1 cellular context compared by ENCODE assay signal in the genomic region with DNA sequence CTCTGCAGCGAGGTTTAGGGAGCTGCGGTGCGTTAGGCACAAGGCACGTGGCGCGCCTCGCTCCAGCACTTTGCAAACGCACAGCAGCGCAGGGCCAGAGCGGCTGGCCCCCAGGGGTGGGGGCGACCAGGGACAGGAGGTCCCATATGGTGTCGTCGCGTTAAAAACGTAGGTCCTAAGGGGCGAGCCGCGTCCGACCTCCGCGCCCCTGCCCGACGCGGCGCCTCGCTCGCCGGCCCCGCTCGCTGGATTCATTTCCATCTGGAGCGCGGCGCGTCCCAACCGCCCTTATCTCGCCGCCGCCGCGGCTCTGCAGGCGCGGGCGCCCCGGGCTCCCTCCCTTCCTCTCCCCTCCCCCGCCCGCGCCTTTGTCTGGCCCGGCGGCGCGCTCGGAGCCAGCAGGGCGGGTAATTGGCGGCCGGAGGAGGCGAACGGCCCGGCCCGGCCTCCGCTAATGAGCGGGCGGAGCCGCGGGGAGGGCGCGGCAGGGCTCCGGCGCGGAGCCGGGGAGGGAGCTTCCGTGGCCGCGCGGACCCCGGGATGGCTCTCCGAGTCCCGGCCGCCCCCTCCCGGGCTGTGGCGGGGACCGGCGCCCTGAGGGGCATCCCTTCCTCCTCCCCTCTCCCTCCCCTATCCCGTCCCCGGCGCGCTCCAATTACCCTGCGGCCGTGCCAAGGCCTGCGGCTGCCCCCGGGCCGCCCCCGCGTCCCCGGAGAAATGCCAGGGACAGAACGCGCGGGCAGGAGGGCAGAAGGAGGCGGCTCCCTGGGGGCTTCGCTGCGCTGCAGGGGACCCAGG.
TF ChIP-seq lines count a peak whose summit lies in the region.

No MANE protein-coding gene starts in this region.

TF ChIP-seq in K562, 482 proteins besides CTCF, POLR2A, EP300 and RAD21 (continued from another document and continues in another):
- TF ChIP-seq, protein P1, sequence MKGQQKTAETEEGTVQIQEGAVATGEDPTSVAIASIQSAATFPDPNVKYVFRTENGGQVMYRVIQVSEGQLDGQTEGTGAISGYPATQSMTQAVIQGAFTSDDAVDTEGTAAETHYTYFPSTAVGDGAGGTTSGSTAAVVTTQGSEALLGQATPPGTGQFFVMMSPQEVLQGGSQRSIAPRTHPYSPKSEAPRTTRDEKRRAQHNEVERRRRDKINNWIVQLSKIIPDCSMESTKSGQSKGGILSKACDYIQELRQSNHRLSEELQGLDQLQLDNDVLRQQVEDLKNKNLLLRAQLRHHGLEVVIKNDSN (CRISPR knock-in tag; IDR thresholded peaks at IDR 0.05) = peak; percentile 60; the same call in 1 of the 2 replicates
- TF ChIP-seq, protein P2, sequence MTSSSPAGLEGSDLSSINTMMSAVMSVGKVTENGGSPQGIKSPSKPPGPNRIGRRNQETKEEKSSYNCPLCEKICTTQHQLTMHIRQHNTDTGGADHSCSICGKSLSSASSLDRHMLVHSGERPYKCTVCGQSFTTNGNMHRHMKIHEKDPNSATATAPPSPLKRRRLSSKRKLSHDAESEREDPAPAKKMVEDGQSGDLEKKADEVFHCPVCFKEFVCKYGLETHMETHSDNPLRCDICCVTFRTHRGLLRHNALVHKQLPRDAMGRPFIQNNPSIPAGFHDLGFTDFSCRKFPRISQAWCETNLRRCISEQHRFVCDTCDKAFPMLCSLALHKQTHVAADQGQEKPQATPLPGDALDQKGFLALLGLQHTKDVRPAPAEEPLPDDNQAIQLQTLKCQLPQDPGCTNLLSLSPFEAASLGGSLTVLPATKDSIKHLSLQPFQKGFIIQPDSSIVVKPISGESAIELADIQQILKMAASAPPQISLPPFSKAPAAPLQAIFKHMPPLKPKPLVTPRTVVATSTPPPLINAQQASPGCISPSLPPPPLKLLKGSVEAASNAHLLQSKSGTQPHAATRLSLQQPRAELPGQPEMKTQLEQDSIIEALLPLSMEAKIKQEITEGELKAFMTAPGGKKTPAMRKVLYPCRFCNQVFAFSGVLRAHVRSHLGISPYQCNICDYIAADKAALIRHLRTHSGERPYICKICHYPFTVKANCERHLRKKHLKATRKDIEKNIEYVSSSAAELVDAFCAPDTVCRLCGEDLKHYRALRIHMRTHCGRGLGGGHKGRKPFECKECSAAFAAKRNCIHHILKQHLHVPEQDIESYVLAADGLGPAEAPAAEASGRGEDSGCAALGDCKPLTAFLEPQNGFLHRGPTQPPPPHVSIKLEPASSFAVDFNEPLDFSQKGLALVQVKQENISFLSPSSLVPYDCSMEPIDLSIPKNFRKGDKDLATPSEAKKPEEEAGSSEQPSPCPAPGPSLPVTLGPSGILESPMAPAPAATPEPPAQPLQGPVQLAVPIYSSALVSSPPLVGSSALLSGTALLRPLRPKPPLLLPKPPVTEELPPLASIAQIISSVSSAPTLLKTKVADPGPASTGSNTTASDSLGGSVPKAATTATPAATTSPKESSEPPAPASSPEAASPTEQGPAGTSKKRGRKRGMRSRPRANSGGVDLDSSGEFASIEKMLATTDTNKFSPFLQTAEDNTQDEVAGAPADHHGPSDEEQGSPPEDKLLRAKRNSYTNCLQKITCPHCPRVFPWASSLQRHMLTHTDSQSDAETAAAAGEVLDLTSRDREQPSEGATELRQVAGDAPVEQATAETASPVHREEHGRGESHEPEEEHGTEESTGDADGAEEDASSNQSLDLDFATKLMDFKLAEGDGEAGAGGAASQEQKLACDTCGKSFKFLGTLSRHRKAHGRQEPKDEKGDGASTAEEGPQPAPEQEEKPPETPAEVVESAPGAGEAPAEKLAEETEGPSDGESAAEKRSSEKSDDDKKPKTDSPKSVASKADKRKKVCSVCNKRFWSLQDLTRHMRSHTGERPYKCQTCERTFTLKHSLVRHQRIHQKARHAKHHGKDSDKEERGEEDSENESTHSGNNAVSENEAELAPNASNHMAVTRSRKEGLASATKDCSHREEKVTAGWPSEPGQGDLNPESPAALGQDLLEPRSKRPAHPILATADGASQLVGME (CRISPR knock-in tag; IDR thresholded peaks at IDR 0.05) = no peak
- no peak for TF ChIP-seq ZNF212 (CRISPR knock-in tag; IDR thresholded peaks at IDR 0.05)
- TF ChIP-seq TAF9B (IDR thresholded peaks at IDR 0.05; ENCODE audit: partially characterized antibody) = no peak
- TF ChIP-seq RAD51 (IDR thresholded peaks at IDR 0.05; ENCODE audit: borderline replicate concordance, low read depth) = no peak
- TF ChIP-seq TCFL5 (CRISPR knock-in tag; conservative IDR thresholded peaks at IDR 0.05) = no peak
- TF ChIP-seq, protein P3, sequence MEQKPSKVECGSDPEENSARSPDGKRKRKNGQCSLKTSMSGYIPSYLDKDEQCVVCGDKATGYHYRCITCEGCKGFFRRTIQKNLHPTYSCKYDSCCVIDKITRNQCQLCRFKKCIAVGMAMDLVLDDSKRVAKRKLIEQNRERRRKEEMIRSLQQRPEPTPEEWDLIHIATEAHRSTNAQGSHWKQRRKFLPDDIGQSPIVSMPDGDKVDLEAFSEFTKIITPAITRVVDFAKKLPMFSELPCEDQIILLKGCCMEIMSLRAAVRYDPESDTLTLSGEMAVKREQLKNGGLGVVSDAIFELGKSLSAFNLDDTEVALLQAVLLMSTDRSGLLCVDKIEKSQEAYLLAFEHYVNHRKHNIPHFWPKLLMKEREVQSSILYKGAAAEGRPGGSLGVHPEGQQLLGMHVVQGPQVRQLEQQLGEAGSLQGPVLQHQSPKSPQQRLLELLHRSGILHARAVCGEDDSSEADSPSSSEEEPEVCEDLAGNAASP (IDR thresholded peaks at IDR 0.05) = no peak
- TF ChIP-seq, protein P4, sequence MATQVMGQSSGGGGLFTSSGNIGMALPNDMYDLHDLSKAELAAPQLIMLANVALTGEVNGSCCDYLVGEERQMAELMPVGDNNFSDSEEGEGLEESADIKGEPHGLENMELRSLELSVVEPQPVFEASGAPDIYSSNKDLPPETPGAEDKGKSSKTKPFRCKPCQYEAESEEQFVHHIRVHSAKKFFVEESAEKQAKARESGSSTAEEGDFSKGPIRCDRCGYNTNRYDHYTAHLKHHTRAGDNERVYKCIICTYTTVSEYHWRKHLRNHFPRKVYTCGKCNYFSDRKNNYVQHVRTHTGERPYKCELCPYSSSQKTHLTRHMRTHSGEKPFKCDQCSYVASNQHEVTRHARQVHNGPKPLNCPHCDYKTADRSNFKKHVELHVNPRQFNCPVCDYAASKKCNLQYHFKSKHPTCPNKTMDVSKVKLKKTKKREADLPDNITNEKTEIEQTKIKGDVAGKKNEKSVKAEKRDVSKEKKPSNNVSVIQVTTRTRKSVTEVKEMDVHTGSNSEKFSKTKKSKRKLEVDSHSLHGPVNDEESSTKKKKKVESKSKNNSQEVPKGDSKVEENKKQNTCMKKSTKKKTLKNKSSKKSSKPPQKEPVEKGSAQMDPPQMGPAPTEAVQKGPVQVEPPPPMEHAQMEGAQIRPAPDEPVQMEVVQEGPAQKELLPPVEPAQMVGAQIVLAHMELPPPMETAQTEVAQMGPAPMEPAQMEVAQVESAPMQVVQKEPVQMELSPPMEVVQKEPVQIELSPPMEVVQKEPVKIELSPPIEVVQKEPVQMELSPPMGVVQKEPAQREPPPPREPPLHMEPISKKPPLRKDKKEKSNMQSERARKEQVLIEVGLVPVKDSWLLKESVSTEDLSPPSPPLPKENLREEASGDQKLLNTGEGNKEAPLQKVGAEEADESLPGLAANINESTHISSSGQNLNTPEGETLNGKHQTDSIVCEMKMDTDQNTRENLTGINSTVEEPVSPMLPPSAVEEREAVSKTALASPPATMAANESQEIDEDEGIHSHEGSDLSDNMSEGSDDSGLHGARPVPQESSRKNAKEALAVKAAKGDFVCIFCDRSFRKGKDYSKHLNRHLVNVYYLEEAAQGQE (CRISPR knock-in tag; IDR thresholded peaks at IDR 0.05; ENCODE audit: low read depth) = no peak
- no peak for TF ChIP-seq STAT6 (CRISPR knock-in tag; IDR thresholded peaks at IDR 0.05)
- no peak for TF ChIP-seq SIN3B (IDR thresholded peaks at IDR 0.05; ENCODE audit: low read depth)
- TF ChIP-seq MTA3 (IDR thresholded peaks at IDR 0.05; ENCODE audit: borderline replicate concordance) = peak; percentile 74; the same call in 1 of the 2 replicates
- TF ChIP-seq ZNF134 (CRISPR knock-in tag; conservative IDR thresholded peaks at IDR 0.05) = no peak
- TF ChIP-seq CBFA2T2 (conservative IDR thresholded peaks at IDR 0.05) = no peak; the same call in 1 of the 2 replicates
- TF ChIP-seq, protein P5, sequence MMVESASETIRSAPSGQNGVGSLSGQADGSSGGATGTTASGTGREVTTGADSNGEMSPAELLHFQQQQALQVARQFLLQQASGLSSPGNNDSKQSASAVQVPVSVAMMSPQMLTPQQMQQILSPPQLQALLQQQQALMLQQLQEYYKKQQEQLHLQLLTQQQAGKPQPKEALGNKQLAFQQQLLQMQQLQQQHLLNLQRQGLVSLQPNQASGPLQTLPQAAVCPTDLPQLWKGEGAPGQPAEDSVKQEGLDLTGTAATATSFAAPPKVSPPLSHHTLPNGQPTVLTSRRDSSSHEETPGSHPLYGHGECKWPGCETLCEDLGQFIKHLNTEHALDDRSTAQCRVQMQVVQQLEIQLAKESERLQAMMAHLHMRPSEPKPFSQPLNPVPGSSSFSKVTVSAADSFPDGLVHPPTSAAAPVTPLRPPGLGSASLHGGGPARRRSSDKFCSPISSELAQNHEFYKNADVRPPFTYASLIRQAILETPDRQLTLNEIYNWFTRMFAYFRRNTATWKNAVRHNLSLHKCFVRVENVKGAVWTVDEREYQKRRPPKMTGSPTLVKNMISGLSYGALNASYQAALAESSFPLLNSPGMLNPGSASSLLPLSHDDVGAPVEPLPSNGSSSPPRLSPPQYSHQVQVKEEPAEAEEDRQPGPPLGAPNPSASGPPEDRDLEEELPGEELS (CRISPR knock-in tag; IDR thresholded peaks at IDR 0.05; ENCODE audit: borderline replicate concordance) = peak; percentile 52; the same call in 1 of the 2 replicates
- TF ChIP-seq RFX1 (IDR thresholded peaks at IDR 0.05) = no peak
- no peak for TF ChIP-seq XRCC3 (IDR thresholded peaks at IDR 0.05)
- no peak for TF ChIP-seq GTF2E2 (tag; IDR thresholded peaks at IDR 0.05)
- TF ChIP-seq RB1 (IDR thresholded peaks at IDR 0.05; ENCODE audit: low read depth) = peak; percentile 67; the same call in 1 of the 2 replicates
- TF ChIP-seq ZBTB26 (CRISPR knock-in tag; IDR thresholded peaks at IDR 0.05) = no peak
- 0 out of 4 replicates have a peak, but pooled peaks of 1 of the 2 experiments have one; percentile 12 for TF ChIP-seq TRIM24 (IDR thresholded peaks at IDR 0.05)
- no peak for TF ChIP-seq SMARCA5 (IDR thresholded peaks at IDR 0.05)
- TF ChIP-seq PPARD (CRISPR knock-in tag; IDR thresholded peaks at IDR 0.05) = no peak
- TF ChIP-seq MXI1 (IDR thresholded peaks at IDR 0.05; ENCODE audit: low read depth, low read length) = no peak
- no peak for TF ChIP-seq NELFE (IDR thresholded peaks at IDR 0.05; ENCODE audit: insufficient read depth, insufficient read length)
- no peak for TF ChIP-seq MIER1 (IDR thresholded peaks at IDR 0.05; ENCODE audit: low read depth)
- TF ChIP-seq, protein P6, sequence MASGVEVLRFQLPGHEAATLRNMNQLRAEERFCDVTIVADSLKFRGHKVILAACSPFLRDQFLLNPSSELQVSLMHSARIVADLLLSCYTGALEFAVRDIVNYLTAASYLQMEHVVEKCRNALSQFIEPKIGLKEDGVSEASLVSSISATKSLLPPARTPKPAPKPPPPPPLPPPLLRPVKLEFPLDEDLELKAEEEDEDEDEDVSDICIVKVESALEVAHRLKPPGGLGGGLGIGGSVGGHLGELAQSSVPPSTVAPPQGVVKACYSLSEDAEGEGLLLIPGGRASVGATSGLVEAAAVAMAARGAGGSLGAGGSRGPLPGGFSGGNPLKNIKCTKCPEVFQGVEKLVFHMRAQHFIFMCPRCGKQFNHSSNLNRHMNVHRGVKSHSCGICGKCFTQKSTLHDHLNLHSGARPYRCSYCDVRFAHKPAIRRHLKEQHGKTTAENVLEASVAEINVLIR (CRISPR knock-in tag; IDR thresholded peaks at IDR 0.05) = no peak
- no peak for TF ChIP-seq SP1 (CRISPR knock-in tag; IDR thresholded peaks at IDR 0.05)
- TF ChIP-seq, protein P7, sequence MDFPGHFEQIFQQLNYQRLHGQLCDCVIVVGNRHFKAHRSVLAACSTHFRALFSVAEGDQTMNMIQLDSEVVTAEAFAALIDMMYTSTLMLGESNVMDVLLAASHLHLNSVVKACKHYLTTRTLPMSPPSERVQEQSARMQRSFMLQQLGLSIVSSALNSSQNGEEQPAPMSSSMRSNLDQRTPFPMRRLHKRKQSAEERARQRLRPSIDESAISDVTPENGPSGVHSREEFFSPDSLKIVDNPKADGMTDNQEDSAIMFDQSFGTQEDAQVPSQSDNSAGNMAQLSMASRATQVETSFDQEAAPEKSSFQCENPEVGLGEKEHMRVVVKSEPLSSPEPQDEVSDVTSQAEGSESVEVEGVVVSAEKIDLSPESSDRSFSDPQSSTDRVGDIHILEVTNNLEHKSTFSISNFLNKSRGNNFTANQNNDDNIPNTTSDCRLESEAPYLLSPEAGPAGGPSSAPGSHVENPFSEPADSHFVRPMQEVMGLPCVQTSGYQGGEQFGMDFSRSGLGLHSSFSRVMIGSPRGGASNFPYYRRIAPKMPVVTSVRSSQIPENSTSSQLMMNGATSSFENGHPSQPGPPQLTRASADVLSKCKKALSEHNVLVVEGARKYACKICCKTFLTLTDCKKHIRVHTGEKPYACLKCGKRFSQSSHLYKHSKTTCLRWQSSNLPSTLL (IDR thresholded peaks at IDR 0.05) = no peak
- peak; percentile 82 for TF ChIP-seq RBFOX2 (IDR thresholded peaks at IDR 0.05; ENCODE audit: low read depth, low read length)
- no peak for TF ChIP-seq ZNF408 (CRISPR knock-in tag; IDR thresholded peaks at IDR 0.05; ENCODE audit: low read depth)
- TF ChIP-seq LCOR (CRISPR knock-in tag; IDR thresholded peaks at IDR 0.05) = no peak
- 0 out of 2 replicates have a peak, but pooled peaks have one; percentile 39 for TF ChIP-seq STAG1 (CRISPR knock-in tag; IDR thresholded peaks at IDR 0.05; ENCODE audit: borderline replicate concordance)
- no peak for TF ChIP-seq ZNF165 (CRISPR knock-in tag; IDR thresholded peaks at IDR 0.05; ENCODE audit: borderline replicate concordance)
- TF ChIP-seq DMBX1 (CRISPR knock-in tag; IDR thresholded peaks at IDR 0.05; ENCODE audit: borderline replicate concordance) = peak; percentile 46; the same call in 1 of the 2 replicates
